In genomic region chr7:140175221-140176218, GRCh38 we compare ENCODE assay signal across 8 cellular contexts. TPM values are rescaled to one million over a fixed set of nuclear protein-coding genes. Genes with fewer than 3 reads are reported as not detected.
DNase-seq lines count a peak whose midpoint lies in the region; ATAC-seq, FAIRE-seq and TF ChIP-seq lines count a peak whose summit lies in the region.

No MANE protein-coding gene starts in this region.

- 0 out of 2 replicates have a peak overlapping the region, but pooled peaks have one; percentile 15 for H3K18ac ChIP-seq in IMR-90 (ENCODE audit: low read depth, low read length)

- no peaks in the 10 kb centered on the region for H3K79me2 ChIP-seq in OCI-LY3 (ENCODE audit: low read length)

- peak; percentile 72 for TF ChIP-seq RAD21 in IMR-90 (IDR thresholded peaks at IDR 0.05; ENCODE audit: low read length)

- no peak overlapping the region; the same call in 1 of the 2 replicates for H4K5ac ChIP-seq in IMR-90 (ENCODE audit: low read depth, low read length)

- no peak overlapping the region for H2BK15ac ChIP-seq in IMR-90 (ENCODE audit: low read depth, low read length)

- 0 out of 2 replicates have a peak, but pooled peaks cover 2% of the 10 kb centered on the region for H3K9me3 ChIP-seq in IMR-90 (ENCODE audit: control insufficient read depth, insufficient read depth, low read length)
- peaks cover 3% of the 10 kb centered on the region; the same call in 1 of the 2 replicates for H3K9me3 ChIP-seq in OCI-LY3 (ENCODE audit: insufficient read depth, low read length)

- no peaks in the 10 kb centered on the region for H3K4me1 ChIP-seq in IMR-90 (ENCODE audit: control insufficient read depth, insufficient read depth, low read length)
- no peaks in the 10 kb centered on the region for H3K4me1 ChIP-seq in OCI-LY3 (ENCODE audit: low read length)

- intact Hi-C loops in IMR-90 (cut with micrococcal nuclease) = loop anchor here (1.0 to 5.0 kb wide), 5 partner anchors 77 to 167 kb away; no protein-coding TSS in a partner anchor

- H3K27ac ChIP-seq in IMR-90 (ENCODE audit: insufficient read depth, low read length) = peak overlapping the region; percentile 83
- H3K27ac ChIP-seq in OCI-LY3 (ENCODE audit: low read length) = no peak overlapping the region

- peak; percentile 35 for FAIRE-seq in D721Med (lab: Jason Lieb, UNC)

- TF ChIP-seq CTCF in D721Med (IDR thresholded peaks at IDR 0.05; ENCODE audit: insufficient read depth, missing control alignments) = peak; percentile 86
- peak; percentile 87 for TF ChIP-seq CTCF in IMR-90 (conservative IDR thresholded peaks at IDR 0.05; ENCODE audit: low read depth, low read length)
- peak; percentile 89 for TF ChIP-seq CTCF in OCI-LY3 (IDR thresholded peaks at IDR 0.05; ENCODE audit: low read depth, low read length)
- TF ChIP-seq CTCF in epithelial cell of esophagus (IDR thresholded peaks at IDR 0.05; ENCODE audit: insufficient read depth, low read depth, low read length, missing control alignments) = peak; percentile 86

- H3K14ac ChIP-seq in IMR-90 (replicated peaks; ENCODE audit: low read depth, low read length) = no peak overlapping the region; the same call in 1 of the 2 replicates

- peak overlapping the region; percentile 55 for H3K4me3 ChIP-seq in IMR-90 (ENCODE audit: insufficient read depth, low read depth, low read length)
- peak overlapping the region; percentile 84 for H3K4me3 ChIP-seq in OCI-LY3 (ENCODE audit: low read length)
- peak overlapping the region; percentile 56 for H3K4me3 ChIP-seq in epithelial cell of esophagus (ENCODE audit: low read length)

- no TSS peak for BruUV-seq in IMR-90 (replicated peaks; lab: Mats Ljungman, UMichigan)

- TF ChIP-seq POLR2A in IMR-90 (IDR thresholded peaks at IDR 0.05; ENCODE audit: low read depth, low read length) = peak; percentile 98

- H3K56ac ChIP-seq in IMR-90 (ENCODE audit: extremely low read depth, insufficient read depth, low read length) = peak overlapping the region; percentile 29; the same call in 1 of the 2 replicates

- peak overlapping the region; percentile 5; the same call in 1 of the 2 replicates for H3K4ac ChIP-seq in IMR-90 (ENCODE audit: low read depth, low read length)

- H3K36me3 ChIP-seq in IMR-90 (ENCODE audit: control insufficient read depth, insufficient read depth, low read length) (no peaks in the 10 kb centered on the region), OCI-LY3 (replicated peaks; ENCODE audit: low read depth, low read length) (no peaks in the 10 kb centered on the region)

- H2AK5ac ChIP-seq in IMR-90 (ENCODE audit: low read depth, low read length) = no peak overlapping the region

- H2BK120ac ChIP-seq in IMR-90 (ENCODE audit: low read depth, low read length) = 0 out of 2 replicates have a peak overlapping the region, but pooled peaks have one; percentile 36

- ATAC-seq in GM21528 (IDR thresholded peaks at IDR 0.05; ENCODE audit: low FRiP score, unreplicated experiment) (peak; percentile 56), IMR-90 (ENCODE audit: low read depth) (peak; percentile 54)

- H3K23ac ChIP-seq in IMR-90 (ENCODE audit: low read depth, low read length) = no peak overlapping the region; the same call in 1 of the 2 replicates

- CTCF ChIA-PET in IMR-90 (lab: Yijun Ruan, JAX) = interaction anchor here (1.0 kb wide), 1 partner anchor 17 kb away, joined by 3 read pairs; no protein-coding TSS in a partner anchor

- H2BK5ac ChIP-seq in IMR-90 (ENCODE audit: low read depth, low read length, poor library complexity, severe bottlenecking) = peak overlapping the region; percentile 62

- H2AFZ ChIP-seq in IMR-90 (replicated peaks; ENCODE audit: low read length, poor library complexity) (peak overlapping the region; percentile 95), OCI-LY3 (ENCODE audit: low read depth, low read length) (peak overlapping the region; percentile 82)

- peak overlapping the region in 1 of 2 experiments; percentile 44; a peak in 1 of 4 replicates for H4K8ac ChIP-seq in IMR-90 (ENCODE audit: low read depth in 2 of 2, low read length in 2 of 2)

- no peak overlapping the region for H2BK20ac ChIP-seq in IMR-90 (ENCODE audit: low read depth, low read length)

- POLR2A ChIA-PET in IMR-90 (lab: Charles Lee; ENCODE audit: unreplicated experiment) = no interaction called here

- peaks cover 9 to 23% of the 10 kb centered on the region in 2 experiments; a peak in 3 of 4 replicates for H3K79me1 ChIP-seq in IMR-90 (ENCODE audit: low read depth in 1 of 2, low read length in 2 of 2)

- dilution Hi-C loops in IMR-90 (cut with HindIII; ENCODE audit: low sequenced_read_pairs, unreplicated experiment) = no loop called here

- H4K91ac ChIP-seq in IMR-90 (ENCODE audit: insufficient read depth, low read depth, low read length) = no peak overlapping the region

- 0 out of 2 replicates have a peak, but pooled peaks cover 2% of the 10 kb centered on the region for H3K9me1 ChIP-seq in IMR-90 (ENCODE audit: insufficient read depth, low read length)

- peak overlapping the region; percentile 91 for H3K4me2 ChIP-seq in IMR-90 (ENCODE audit: low read depth, low read length)
- peak overlapping the region; percentile 94 for H3K4me2 ChIP-seq in OCI-LY3 (ENCODE audit: low read length)

- H3K9ac ChIP-seq in IMR-90 (ENCODE audit: low read depth, low read length) (peak overlapping the region; percentile 64), OCI-LY3 (ENCODE audit: low read length) (peak overlapping the region; percentile 53)

- no peaks in the 10 kb centered on the region for H3K27me3 ChIP-seq in IMR-90 (ENCODE audit: control insufficient read depth, insufficient read depth, low read length)
- H3K27me3 ChIP-seq in OCI-LY3 (ENCODE audit: low read depth, low read length) = peaks cover 43% of the 10 kb centered on the region

- in situ Hi-C loops in IMR-90 (cut with MboI; ENCODE audit: low sequenced_read_pairs) = loop anchor here (10.0 kb wide), 1 partner anchor 149 kb away; no protein-coding TSS in a partner anchor

- WGBS in IMR-90 (ENCODE audit: extremely low coverage in 2 of 2, insufficient read length in 1 of 2), 2 experiments = 0% methylated on average over 51 of the region's 83 CpGs; no CpG with 5 or more reads in 1 of the 2 experiments

- DNase-seq in D721Med (ENCODE audit: insufficient read length, low spot score) = peak; percentile 46
- peak; percentile 92 for DNase-seq in IMR-90
- peak; percentile 79 for DNase-seq in activated T-cell treated with anti-CD3 and anti-CD28 coated beads for 24 hours (ENCODE audit: low read depth)
- peak; percentile 99 for DNase-seq in epithelial cell of esophagus (ENCODE audit: low read depth)
- peak; percentile 47 for DNase-seq in middle frontal gyrus (ENCODE audit: extremely low spot score, low spot score)
- peak; percentile 75 to 80 for DNase-seq in stimulated activated CD8-positive, alpha-beta memory T cell treated with anti-CD3 and anti-CD28 coated beads, Interleukin-2, amount 100 ng/mL, for 1 hour (ENCODE audit: low read depth in 2 of 2)

- H2AK9ac ChIP-seq in IMR-90 (replicated peaks; ENCODE audit: low read depth, low read length, poor library complexity) = peak overlapping the region; percentile 9

- H4K20me1 ChIP-seq in IMR-90 (ENCODE audit: insufficient read depth, low read length) (peaks cover 5% of the 10 kb centered on the region; the same call in 1 of the 2 replicates), OCI-LY3 (ENCODE audit: insufficient read depth, low read length) (no peaks in the 10 kb centered on the region)

TF ChIP-seq in IMR-90, 13 proteins besides CTCF, POLR2A, EP300 and RAD21:
- TF ChIP-seq BHLHE40 (IDR thresholded peaks at IDR 0.05; ENCODE audit: low read depth, low read length) = peak; percentile 90
- no peak; the same call in 1 of the 2 replicates for TF ChIP-seq USF2 (IDR thresholded peaks at IDR 0.05; ENCODE audit: low read depth, low read length)
- peak; percentile 62 for TF ChIP-seq SMC3 (IDR thresholded peaks at IDR 0.05; ENCODE audit: low read depth, low read length)
- peak; percentile 77 for TF ChIP-seq MAZ (IDR thresholded peaks at IDR 0.05; ENCODE audit: borderline replicate concordance, low read depth, low read length)
- TF ChIP-seq MXI1 (IDR thresholded peaks at IDR 0.05; ENCODE audit: borderline replicate concordance, low read depth, low read length) = peak; percentile 74
- TF ChIP-seq CEBPB (IDR thresholded peaks at IDR 0.05; ENCODE audit: low read depth, low read length) = peak; percentile 72

RNA-seq across cellular contexts. Expression of gene KDM7A, which starts 1.3 kb away (rescaled TPM):
- total RNA-seq in IMR-90 (2012; rRNA removed) = 2.3 and 2.5 TPM in 2 replicates
- 1.4 and 1.5 TPM in 2 replicates for polyA plus RNA-seq in IMR-90 (2012; rRNA removed)
- polyA plus RNA-seq in IMR-90 (2012; cell fraction: cytosol; rRNA removed) = 0.19 and 0.89 TPM in 2 replicates
- polyA plus RNA-seq in IMR-90 (2012; cell fraction: nucleus; rRNA removed; ENCODE audit: low replicate concordance) = 2.2 and 8.3 TPM in 2 replicates

Comparison
In these comparisons a context has a peak if more than half of its experiments do, and no peak if none do; other contexts are left out.
1. DNase-seq: peak in every context shown above with its lines; median percentile 99 in epithelial cell of esophagus; 92 in IMR-90; 79 in activated T-cell treated with anti-CD3 and anti-CD28 coated beads for 24 hours; 78 in stimulated activated CD8-positive, alpha-beta memory T cell treated with anti-CD3 and anti-CD28 coated beads, Interleukin-2, amount 100 ng/mL, for 1 hour; 47 in middle frontal gyrus; 46 in D721Med.